ENCODE assay signal across 27 cellular contexts in genomic region chrX:18889346-18889745, GRCh38.
"Had no signal": no experiment of that assay in that cellular context is flagged by ENCODE, and none has a peak within 500 bp of the region (broad histone marks: within the 10 kb centered on the region; RNA-seq: fewer than 3 reads in every experiment).

No MANE protein-coding gene starts in this region.

- H3K4me3 ChIP-seq: left lung, lower lobe of right lung, right atrium auricular region, skin epidermis, tibial artery, upper lobe of right lung had no signal

- H3K27ac ChIP-seq: left lung, lower lobe of right lung, parathyroid adenoma, right atrium auricular region, skin epidermis, upper lobe of right lung had no signal

- H3K36me3 ChIP-seq: lower lobe of right lung, right atrium auricular region, upper lobe of right lung had no signal

- H3K27me3 Mint-ChIP-seq: naive thymus-derived CD8-positive, alpha-beta T cell; progenitor cell of endocrine pancreas; stimulated activated memory B cell treated with anti-CD40 and anti-IgM and Interleukin-4, amounts not matched to agents 10 μg/mL and 1 μg/mL and 100 μg/mL, for 72 hours; stimulated activated naive CD8-positive, alpha-beta T cell treated with anti-CD3 and anti-CD28 coated beads, Interleukin-15, amount 100 ng/mL, for 72 hours had no signal

- H2AFZ ChIP-seq: parathyroid adenoma had no signal

- DNase-seq: hippocampal formation; kidney glomerular epithelial cell; left colon; left lung; lower lobe of right lung; mammary epithelial cell; mesenchymal stem cell; naive thymus-derived CD8-positive, alpha-beta T cell; nucleus accumbens; stimulated activated CD4-positive, alpha-beta T cell treated with anti-CD3 and anti-CD28 coated beads, Interleukin-4, amount 100 ng/mL, for 4 hours; stimulated activated CD8-positive, alpha-beta memory T cell treated with anti-CD3 and anti-CD28 coated beads, Interleukin-4, amount 100 ng/mL, for 48 hours; stimulated activated naive CD4-positive, alpha-beta T cell treated with Interleukin-2 at 50 U/mL for 16 hours; stimulated activated naive CD8-positive, alpha-beta T cell treated with anti-CD3 and anti-CD28 coated beads, Interleukin-15, amount 100 ng/mL, for 72 hours; substantia nigra; tibial artery; trophoblast cell; upper lobe of right lung had no signal

- H3K36me3 Mint-ChIP-seq: stimulated activated memory B cell treated with anti-CD40 and anti-IgM and Interleukin-4, amounts not matched to agents 10 μg/mL and 1 μg/mL and 100 μg/mL, for 72 hours had no signal

- H3K9ac ChIP-seq: parathyroid adenoma had no signal

- FAIRE-seq: keratinocyte, urothelium cell line had no signal

- H3K27ac Mint-ChIP-seq: nephron; progenitor cell of endocrine pancreas; stimulated activated memory B cell treated with anti-CD40 and anti-IgM and Interleukin-4, amounts not matched to agents 10 μg/mL and 1 μg/mL and 100 μg/mL, for 72 hours; stimulated activated naive CD8-positive, alpha-beta T cell treated with anti-CD3 and anti-CD28 coated beads, Interleukin-15, amount 100 ng/mL, for 72 hours had no signal

- H3K27me3 ChIP-seq: left lung, right atrium auricular region, tibial artery, upper lobe of right lung had no signal

- H3K79me2 ChIP-seq: parathyroid adenoma had no signal

- H3K9me3 Mint-ChIP-seq: naive thymus-derived CD8-positive, alpha-beta T cell; neural crest cell; stimulated activated memory B cell treated with anti-CD40 and anti-IgM and Interleukin-4, amounts not matched to agents 10 μg/mL and 1 μg/mL and 100 μg/mL, for 72 hours; stimulated activated naive CD8-positive, alpha-beta T cell treated with anti-CD3 and anti-CD28 coated beads, Interleukin-15, amount 100 ng/mL, for 72 hours had no signal

- H3K9me3 ChIP-seq: left lung, lower lobe of right lung, right atrium auricular region, tibial artery, upper lobe of right lung had no signal

- ATAC-seq: left colon; left lung; lower lobe of right lung; naive thymus-derived CD8-positive, alpha-beta T cell; sciatic nerve; stimulated activated memory B cell treated with anti-CD40 and anti-IgM and Interleukin-4, amounts not matched to agents 10 μg/mL and 1 μg/mL and 100 μg/mL, for 72 hours; stimulated activated naive CD8-positive, alpha-beta T cell treated with anti-CD3 and anti-CD28 coated beads, Interleukin-15, amount 100 ng/mL, for 72 hours; upper lobe of right lung had no signal

- H3K4me3 Mint-ChIP-seq: nephron; neural crest cell; stimulated activated memory B cell treated with anti-CD40 and anti-IgM and Interleukin-4, amounts not matched to agents 10 μg/mL and 1 μg/mL and 100 μg/mL, for 72 hours; stimulated activated naive CD8-positive, alpha-beta T cell treated with anti-CD3 and anti-CD28 coated beads, Interleukin-15, amount 100 ng/mL, for 72 hours had no signal
